ENCODE assay signal across 18 cellular contexts in the genomic region with DNA sequence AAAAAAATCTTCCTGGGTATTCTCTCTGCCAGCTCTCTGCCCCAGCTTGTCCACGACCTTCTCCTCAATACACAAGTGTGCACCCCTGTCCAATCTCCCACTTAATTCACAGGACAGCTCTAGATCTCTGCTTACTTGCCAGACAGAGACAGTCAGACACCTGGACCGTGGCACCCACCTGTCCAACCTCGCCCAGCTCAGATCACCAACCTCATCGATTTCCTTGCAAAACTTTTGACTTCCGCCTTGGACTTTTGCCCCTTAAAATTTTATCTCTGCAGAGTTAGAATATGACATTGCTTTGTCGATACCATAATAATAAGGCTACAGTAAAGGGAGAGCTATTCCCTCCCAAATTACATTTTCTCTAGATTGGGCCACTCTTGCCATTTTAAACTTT. TPM values are rescaled to one million over a fixed set of nuclear protein-coding genes. Genes with fewer than 3 reads are reported as not detected.
DNase-seq lines count a peak whose midpoint lies in the region; TF ChIP-seq lines count a peak whose summit lies in the region.
"Had no signal": no experiment of that assay in that cellular context is flagged by ENCODE, and none has a peak within 500 bp of the region (broad histone marks: within the 10 kb centered on the region; RNA-seq: fewer than 3 reads in every experiment).

No MANE protein-coding gene starts in this region.

- no peak overlapping the region for H3K27ac ChIP-seq in BLaER1 treated with 17β-estradiol and CSF1 and Interleukin-3, amounts not matched to agents 10 nM and 100 nM
- no peak overlapping the region for H3K27ac ChIP-seq in endodermal cell (ENCODE audit: low read depth, low read length)
- H3K27ac ChIP-seq: BLaER1, GM23248 had no signal

- H3K36me3 ChIP-seq in BLaER1 treated with 17β-estradiol and CSF1 and Interleukin-3, amounts not matched to agents 10 nM and 100 nM, result peaks cover 0 to 3% (median 2%) of the 10 kb centered on the region in 11 experiments; a peak in 10 of 22 replicates
- no peaks in the 10 kb centered on the region for H3K36me3 ChIP-seq in endodermal cell (ENCODE audit: control insufficient read depth, insufficient read depth, low read length)

- TF ChIP-seq CTCF in endodermal cell (conservative IDR thresholded peaks at IDR 0.05), result no peak
- TF ChIP-seq CTCF in foreskin fibroblast (IDR thresholded peaks at IDR 0.05; ENCODE audit: low read depth, low read length), result no peak

- DNase-seq in endodermal cell (peak; percentile 24), mucosa of gallbladder (ENCODE audit: low spot score) (peak; percentile 46), NOMO-1 (lab: John Stamatoyannopoulos, UW; ENCODE audit: unreplicated experiment in 2 of 2) (no peak), foreskin fibroblast (no peak)
- no peak for DNase-seq in activated effector memory CD4-positive, alpha-beta T cell treated with Interleukin-2 at 50 U/mL for 16 hours
- DNase-seq: CD4-positive, alpha-beta T cell; CD8-positive, alpha-beta memory T cell; DMS53; DMS79 treated with DMSO at 0.1 percent for 48 hours; GM23248; H7; HCEC 1CT had no signal

- no peak overlapping the region for H3K9ac ChIP-seq in BLaER1 treated with 17β-estradiol and CSF1 and Interleukin-3, amounts not matched to agents 10 nM and 100 nM
- H3K9ac ChIP-seq in endodermal cell (ENCODE audit: extremely low read depth, low read length, poor library complexity, severe bottlenecking), result no peak overlapping the region
- H3K9ac ChIP-seq: BLaER1, GM23248 had no signal

- H3K27me3 ChIP-seq in BLaER1 treated with 17β-estradiol and CSF1 and Interleukin-3, amounts not matched to agents 10 nM and 100 nM, result no peaks in the 10 kb centered on the region
- no peaks in the 10 kb centered on the region for H3K27me3 ChIP-seq in endodermal cell (ENCODE audit: control insufficient read depth, insufficient read depth, low read length, poor library complexity, severe bottlenecking)
- H3K27me3 ChIP-seq: BLaER1 had no signal

- no peaks in the 10 kb centered on the region for H3K9me3 ChIP-seq in BLaER1 treated with 17β-estradiol and CSF1 and Interleukin-3, amounts not matched to agents 10 nM and 100 nM (replicated peaks in 1 of 11)
- no peaks in the 10 kb centered on the region for H3K9me3 ChIP-seq in endodermal cell (ENCODE audit: control insufficient read depth, low read length)
- H3K9me3 ChIP-seq: BLaER1 had no signal

- no peak overlapping the region for H3K4me3 Mint-ChIP-seq in endodermal cell
- H3K4me3 Mint-ChIP-seq: B cell; CD4-positive, alpha-beta T cell; CD8-positive, alpha-beta memory T cell had no signal

- H3K27me3 Mint-ChIP-seq in endodermal cell (ENCODE audit: insufficient read depth), result peaks cover 17% of the 10 kb centered on the region
- H3K27me3 Mint-ChIP-seq: B cell; CD4-positive, alpha-beta T cell; CD8-positive, alpha-beta memory T cell had no signal

- H3K4me2 ChIP-seq in BLaER1 treated with 17β-estradiol and CSF1 and Interleukin-3, amounts not matched to agents 10 nM and 100 nM, result peak overlapping the region in 6 of 11 experiments; percentile 34 to 66 (median 50); a peak in 6 of 22 replicates

- H3K36me3 Mint-ChIP-seq in endodermal cell (ENCODE audit: low read depth), result peaks cover 1% of the 10 kb centered on the region

- no peak overlapping the region for H3K4me3 ChIP-seq in BLaER1 treated with 17β-estradiol and CSF1 and Interleukin-3, amounts not matched to agents 10 nM and 100 nM
- no peak overlapping the region for H3K4me3 ChIP-seq in endodermal cell (ENCODE audit: low read length)
- H3K4me3 ChIP-seq in foreskin fibroblast (ENCODE audit: low read depth in 1 of 2, low read length in 2 of 2), result no peak overlapping the region
- H3K4me3 ChIP-seq: BLaER1, GM12878, GM23248 had no signal

- peaks cover 0 to 7% (median 1%) of the 10 kb centered on the region in 11 experiments; a peak in 5 of 22 replicates for H4K20me1 ChIP-seq in BLaER1 treated with 17β-estradiol and CSF1 and Interleukin-3, amounts not matched to agents 10 nM and 100 nM
- H4K20me1 ChIP-seq: BLaER1 had no signal

- H3K4me1 ChIP-seq in BLaER1 treated with 17β-estradiol and CSF1 and Interleukin-3, amounts not matched to agents 10 nM and 100 nM, result peaks cover 10 to 40% (median 31%) of the 10 kb centered on the region in 10 experiments; a peak in 19 of 20 replicates
- H3K4me1 ChIP-seq in endodermal cell (ENCODE audit: control insufficient read depth, insufficient read depth, low read length), result no peaks in the 10 kb centered on the region

- H3K27ac Mint-ChIP-seq in endodermal cell, result no peak overlapping the region
- H3K27ac Mint-ChIP-seq: B cell; CD4-positive, alpha-beta T cell; CD8-positive, alpha-beta memory T cell had no signal

- no peaks in the 10 kb centered on the region for H3K4me1 Mint-ChIP-seq in endodermal cell

- 90 to 92% methylated on average over 5 to 6 of the region's 6 CpGs for WGBS in endodermal cell (ENCODE audit: insufficient coverage in 1 of 2, insufficient read length in 1 of 2), 2 experiments

- H3K9me3 Mint-ChIP-seq in endodermal cell, result no peaks in the 10 kb centered on the region
- H3K9me3 Mint-ChIP-seq: CD14-positive monocyte; CD4-positive, alpha-beta T cell; CD8-positive, alpha-beta memory T cell had no signal

RNA-seq across cellular contexts. Expression of gene LMF2, which starts 10.4 kb away (rescaled TPM):
- 10 to 100 TPM; 58.8 to 65.2 TPM for total RNA-seq in endodermal cell
- polyA plus RNA-seq in endodermal cell (2013, experiment 1 of 2), result 53.1 TPM
- polyA plus RNA-seq in endodermal cell (2013, experiment 2 of 2), result 43.3 TPM
- 89.1 TPM for total RNA-seq in mucosa of gallbladder

RNA-seq across cellular contexts. Expression of gene MIOX, which starts 10.4 kb away (rescaled TPM):
- total RNA-seq in endodermal cell (not detected), mucosa of gallbladder (1.6 TPM)
- 0.21 TPM for polyA plus RNA-seq in endodermal cell (2013, experiment 1 of 2)
- polyA plus RNA-seq in endodermal cell (2013, experiment 2 of 2), result 0.29 TPM
- total RNA-seq: A172; B cell; CD4-positive, alpha-beta T cell; GM12878; GM23248; H7 had no signal
- polyA plus RNA-seq: CD14-positive monocyte; CD8-positive, alpha-beta memory T cell had no signal

RNA-seq across cellular contexts. Expression of gene NCAPH2, which starts 10.9 kb away (rescaled TPM):
- total RNA-seq in endodermal cell, result 10 to 100 TPM; 63.3 to 73.1 TPM
- polyA plus RNA-seq in endodermal cell (2013, experiment 1 of 2), result 52.0 TPM
- polyA plus RNA-seq in endodermal cell (2013, experiment 2 of 2), result 49.5 TPM
- total RNA-seq in mucosa of gallbladder, result 35.2 TPM

RNA-seq across cellular contexts. Expression of gene ADM2, which starts 15.8 kb away (rescaled TPM):
- 1 to 10 TPM; 4.0 to 4.2 TPM for total RNA-seq in endodermal cell
- polyA plus RNA-seq in endodermal cell (2013, experiment 1 of 2), result 5.0 TPM
- polyA plus RNA-seq in endodermal cell (2013, experiment 2 of 2), result 2.8 TPM
- 5.1 TPM for total RNA-seq in mucosa of gallbladder
- total RNA-seq: A172 had no signal
- polyA plus RNA-seq: CD14-positive monocyte had no signal

RNA-seq across cellular contexts. Expression of gene SBF1, which starts 22.3 kb away (rescaled TPM):
- total RNA-seq in endodermal cell (10 to 100 TPM; 89.9 to 90.1 TPM), mucosa of gallbladder (95.8 TPM)
- 84.3 TPM for polyA plus RNA-seq in endodermal cell (2013, experiment 1 of 2)
- 75.6 TPM for polyA plus RNA-seq in endodermal cell (2013, experiment 2 of 2)

Comparison
In these comparisons a context has a peak if more than half of its experiments do, and no peak if none do; other contexts are left out.
1. DNase-seq: peak in endodermal cell (single experiment) and mucosa of gallbladder (single experiment); none in activated effector memory CD4-positive, alpha-beta T cell treated with Interleukin-2 at 50 U/mL for 16 hours (single experiment), NOMO-1 (0 of 2) and foreskin fibroblast (0 of 2).